ENCODE assay signal across 18 cellular contexts in genomic region chr21:31265293-31265692, GRCh38.
DNase-seq lines count a peak whose midpoint lies in the region; ATAC-seq and TF ChIP-seq lines count a peak whose summit lies in the region.
"Had no signal": no experiment of that assay in that cellular context is flagged by ENCODE, and none has a peak within 500 bp of the region (broad histone marks: within the 10 kb centered on the region; RNA-seq: fewer than 3 reads in every experiment).

No MANE protein-coding gene starts in this region.

- H3K9me3 ChIP-seq in mesenchymal stem cell (ENCODE audit: control insufficient read depth, low read length) (no peaks in the 10 kb centered on the region), Karpas-422 (ENCODE audit: low read length) (no peaks in the 10 kb centered on the region)
- H3K9me3 ChIP-seq: tibial artery had no signal

- DNase-seq in CD1c-positive myeloid dendritic cell (ENCODE audit: extremely low spot score) (peak; percentile 49), UCSD-AML1 (lab: John Stamatoyannopoulos, UW; ENCODE audit: unreplicated experiment) (peak; percentile 16), endothelial cell (ENCODE audit: low spot score) (no peak), mesenchymal stem cell (no peak), Karpas-422 (no peak), ecto neural progenitor cell (ENCODE audit: low spot score) (no peak), GM23338 (ENCODE audit: low spot score) (no peak)
- no peak for DNase-seq in activated CD4-positive, alpha-beta memory T cell treated with anti-CD3 and anti-CD28 coated beads for 36 hours
- DNase-seq: activated CD4-positive, alpha-beta T cell treated with anti-CD3 and anti-CD28 coated beads for 4 hours; DMS153; effector memory CD4-positive, alpha-beta T cell; NCI-H1092 treated with DMSO at 0.1 percent for 48 hours; NCI-H2107; NCI-H526; SIG-M5; tibial artery had no signal

- H3K4me1 Mint-ChIP-seq in endothelial cell (ENCODE audit: unreplicated experiment) (peaks cover 9% of the 10 kb centered on the region), GM23338 (peaks cover 5% of the 10 kb centered on the region; the same call in 2 of the 3 replicates)
- peaks cover 25% of the 10 kb centered on the region for H3K4me1 Mint-ChIP-seq in activated CD4-positive, alpha-beta memory T cell treated with anti-CD3 and anti-CD28 coated beads for 36 hours (ENCODE audit: low read depth)

- peaks cover 2% of the 10 kb centered on the region for H3K27me3 Mint-ChIP-seq in endothelial cell (ENCODE audit: unreplicated experiment)
- no peaks in the 10 kb centered on the region for H3K27me3 Mint-ChIP-seq in activated CD4-positive, alpha-beta memory T cell treated with anti-CD3 and anti-CD28 coated beads for 36 hours
- no peaks in the 10 kb centered on the region for H3K27me3 Mint-ChIP-seq in GM23338 (ENCODE audit: insufficient read depth, low read depth, poor library complexity)

- H3K9me3 Mint-ChIP-seq in endothelial cell (ENCODE audit: unreplicated experiment) (no peaks in the 10 kb centered on the region), GM23338 (no peaks in the 10 kb centered on the region)
- H3K9me3 Mint-ChIP-seq in activated CD4-positive, alpha-beta memory T cell treated with anti-CD3 and anti-CD28 coated beads for 36 hours, result no peaks in the 10 kb centered on the region

- H3K14ac ChIP-seq in mesenchymal stem cell (ENCODE audit: low read length in 2 of 2), result no peak overlapping the region

- H3K27me3 ChIP-seq in mesenchymal stem cell (ENCODE audit: control insufficient read depth in 1 of 2, insufficient read depth in 1 of 2, low read length in 2 of 2) (no peaks in the 10 kb centered on the region), Karpas-422 (ENCODE audit: low read length) (no peaks in the 10 kb centered on the region), GM23338 (ENCODE audit: insufficient read depth) (no peaks in the 10 kb centered on the region)
- H3K27me3 ChIP-seq: tibial artery had no signal

- TF ChIP-seq CTCF in endothelial cell (IDR thresholded peaks at IDR 0.05; ENCODE audit: unreplicated experiment) (no peak), GM23338 (conservative IDR thresholded peaks at IDR 0.05; ENCODE audit: low read depth in 2 of 2) (no peak)

- H3K36me3 Mint-ChIP-seq in endothelial cell (ENCODE audit: low read depth, unreplicated experiment), result peaks cover 36% of the 10 kb centered on the region
- peaks cover 28% of the 10 kb centered on the region for H3K36me3 Mint-ChIP-seq in activated CD4-positive, alpha-beta memory T cell treated with anti-CD3 and anti-CD28 coated beads for 36 hours
- H3K36me3 Mint-ChIP-seq in GM23338 (ENCODE audit: low read depth), result no peaks in the 10 kb centered on the region; the same call in 2 of the 3 replicates

- H3K4me3 Mint-ChIP-seq in endothelial cell (ENCODE audit: unreplicated experiment) (peak overlapping the region; percentile 34), GM23338 (no peak overlapping the region)
- H3K4me3 Mint-ChIP-seq in activated CD4-positive, alpha-beta memory T cell treated with anti-CD3 and anti-CD28 coated beads for 36 hours, result no peak overlapping the region

- no peak overlapping the region for H3K4me2 ChIP-seq in mesenchymal stem cell (ENCODE audit: low read length, poor library complexity, severe bottlenecking)
- H3K4me2 ChIP-seq in Karpas-422 (ENCODE audit: low read depth, low read length, poor library complexity, severe bottlenecking), result no peak overlapping the region
- H3K4me2 ChIP-seq in GM23338, result no peak overlapping the region
- H3K4me2 ChIP-seq: smooth muscle cell had no signal

- no peak overlapping the region for H2AK5ac ChIP-seq in mesenchymal stem cell (ENCODE audit: low read length, severe bottlenecking)

- WGBS in mesenchymal stem cell, result 97% methylated on average over 8 of the region's 10 CpGs

- H3K4me3 ChIP-seq in mesenchymal stem cell (ENCODE audit: insufficient read depth in 1 of 2, low read depth in 1 of 2, low read length in 2 of 2) (peak overlapping the region in 1 of 2 experiments; percentile 68), Karpas-422 (ENCODE audit: low read length) (no peak overlapping the region), GM23338 (no peak overlapping the region)
- H3K4me3 ChIP-seq: smooth muscle cell, tibial artery had no signal

- H3F3A ChIP-seq in GM23338 (replicated peaks; ENCODE audit: low read depth), result no peaks in the 10 kb centered on the region

- H3K79me2 ChIP-seq in Karpas-422 (ENCODE audit: low read length) (no peaks in the 10 kb centered on the region), GM23338 (replicated peaks; ENCODE audit: insufficient read depth) (no peaks in the 10 kb centered on the region; the same call in 1 of the 2 replicates)

- H2BK15ac ChIP-seq in mesenchymal stem cell (ENCODE audit: low read depth, poor library complexity, severe bottlenecking), result no peak overlapping the region

- no peaks in the 10 kb centered on the region for H3K9me2 ChIP-seq in Karpas-422 (replicated peaks; ENCODE audit: insufficient read depth, low read length)
- H3K9me2 ChIP-seq in GM23338 (ENCODE audit: insufficient read depth), result no peaks in the 10 kb centered on the region; the same call in 1 of the 2 replicates

- H2BK120ac ChIP-seq in mesenchymal stem cell (ENCODE audit: low read depth, low read length), result no peak overlapping the region

- H3K27ac Mint-ChIP-seq in endothelial cell (ENCODE audit: unreplicated experiment), result peak overlapping the region; percentile 48
- no peak overlapping the region for H3K27ac Mint-ChIP-seq in activated CD4-positive, alpha-beta memory T cell treated with anti-CD3 and anti-CD28 coated beads for 36 hours
- H3K27ac Mint-ChIP-seq in GM23338, result no peak overlapping the region

- H3K9ac ChIP-seq in mesenchymal stem cell (ENCODE audit: low read length) (peak overlapping the region; percentile 22), Karpas-422 (ENCODE audit: low read length) (no peak overlapping the region)

- no peak overlapping the region for H3K18ac ChIP-seq in mesenchymal stem cell (ENCODE audit: low read depth in 1 of 2, low read length in 2 of 2)

- CTCF ChIA-PET in activated CD4-positive, alpha-beta memory T cell treated with anti-CD3 and anti-CD28 coated beads for 36 hours (lab: Charles Lee), result no interaction called here

- H4K8ac ChIP-seq in mesenchymal stem cell (ENCODE audit: low read length), result no peak overlapping the region

- intact Hi-C loops in activated CD4-positive, alpha-beta memory T cell treated with anti-CD3 and anti-CD28 coated beads for 36 hours (cut with micrococcal nuclease), result no loop called here

- H3K4me1 ChIP-seq in mesenchymal stem cell (ENCODE audit: control insufficient read depth, insufficient read depth, low read depth, low read length) (no peaks in the 10 kb centered on the region), Karpas-422 (ENCODE audit: low read length) (no peaks in the 10 kb centered on the region), GM23338 (ENCODE audit: insufficient read depth) (no peaks in the 10 kb centered on the region)
- H3K4me1 ChIP-seq: tibial artery had no signal

- no peak overlapping the region for H3K23ac ChIP-seq in mesenchymal stem cell (ENCODE audit: low read length in 2 of 2)

- H4K20me1 ChIP-seq in Karpas-422 (ENCODE audit: insufficient read depth, low read depth, low read length) (no peaks in the 10 kb centered on the region), GM23338 (replicated peaks; ENCODE audit: insufficient read depth) (no peaks in the 10 kb centered on the region)

- no peak overlapping the region for H3K27ac ChIP-seq in mesenchymal stem cell (ENCODE audit: low read length, poor library complexity, severe bottlenecking)
- no peak overlapping the region for H3K27ac ChIP-seq in Karpas-422 (ENCODE audit: low read length)
- no peak overlapping the region for H3K27ac ChIP-seq in GM23338 (ENCODE audit: low read depth)
- H3K27ac ChIP-seq: tibial artery had no signal

- no peak overlapping the region for H2BK12ac ChIP-seq in mesenchymal stem cell (ENCODE audit: low read length in 2 of 2)

- no peak overlapping the region for H2BK5ac ChIP-seq in mesenchymal stem cell (ENCODE audit: low read depth, low read length, poor library complexity, severe bottlenecking)

- peaks cover 8% of the 10 kb centered on the region for H3K79me1 ChIP-seq in mesenchymal stem cell (replicated peaks; ENCODE audit: low read length, poor library complexity, severe bottlenecking)

- H3K4ac ChIP-seq in mesenchymal stem cell (ENCODE audit: low read depth in 1 of 2, low read length in 2 of 2), result no peak overlapping the region

- H3K36me3 ChIP-seq in mesenchymal stem cell (ENCODE audit: control insufficient read depth in 1 of 2, insufficient read depth in 2 of 2, low read depth in 1 of 2, low read length in 2 of 2), result peaks cover 0 to 6% of the 10 kb centered on the region in 2 experiments
- no peaks in the 10 kb centered on the region for H3K36me3 ChIP-seq in Karpas-422 (ENCODE audit: insufficient read depth, low read length)
- H3K36me3 ChIP-seq in GM23338 (ENCODE audit: insufficient read depth), result no peaks in the 10 kb centered on the region
- H3K36me3 ChIP-seq: tibial artery had no signal

- no peak overlapping the region for H4K91ac ChIP-seq in mesenchymal stem cell (ENCODE audit: low read length)

- H2AFZ ChIP-seq in mesenchymal stem cell (ENCODE audit: low read depth, low read length) (no peak overlapping the region), Karpas-422 (ENCODE audit: low read length) (no peak overlapping the region), GM23338 (no peak overlapping the region)

- no peak for ATAC-seq in GM23338
- ATAC-seq: activated naive CD4-positive, alpha-beta T cell treated with anti-CD3 and anti-CD28 coated beads, Interleukin-2, amount 50 U/mL, for 72 hours had no signal

- POLR2A ChIA-PET in activated CD4-positive, alpha-beta memory T cell treated with anti-CD3 and anti-CD28 coated beads for 36 hours (lab: Charles Lee), result interaction anchor here (0.6 to 0.7 kb wide), 2 partner anchors 79 to 194 kb away, joined by 4 to 6 read pairs; partner anchors contain the start of gene TIAM1

TF ChIP-seq in GM23338, 12 proteins besides CTCF, POLR2A, EP300 and RAD21 (continues in another document):
- TF ChIP-seq JUNB (IDR thresholded peaks at IDR 0.05; ENCODE audit: unreplicated experiment) (no peak), NANOG (IDR thresholded peaks at IDR 0.05; ENCODE audit: borderline replicate concordance) (no peak), ETS1 (IDR thresholded peaks at IDR 0.05) (no peak), ZNF331 (CRISPR knock-in tag; IDR thresholded peaks at IDR 0.05; ENCODE audit: low read depth) (no peak)

Comparison
In these comparisons a context has a peak if more than half of its experiments do, and no peak if none do; other contexts are left out.
1. DNase-seq: peak in CD1c-positive myeloid dendritic cell (single experiment) and UCSD-AML1 (single experiment); none in endothelial cell (single experiment), mesenchymal stem cell (single experiment), activated CD4-positive, alpha-beta memory T cell treated with anti-CD3 and anti-CD28 coated beads for 36 hours (single experiment), Karpas-422 (single experiment), ecto neural progenitor cell (single experiment) and GM23338 (single experiment).